In the genomic region with DNA sequence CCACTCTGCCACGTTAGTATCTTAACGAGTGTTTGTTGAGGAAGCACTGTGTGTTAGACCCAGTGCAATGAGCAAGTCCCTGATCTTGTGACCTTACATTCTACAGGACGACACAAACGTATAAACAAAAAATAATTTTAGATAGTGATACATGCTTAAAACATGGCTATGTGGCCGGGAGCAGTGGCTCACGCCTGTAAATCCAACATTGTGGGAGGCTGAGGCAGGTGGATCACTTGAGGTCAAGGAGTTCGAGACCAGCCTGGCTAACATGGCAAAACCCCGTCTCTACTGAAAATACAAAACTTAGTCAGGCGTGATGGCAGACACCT, we compare ENCODE assay signal across 8 cellular contexts. TPM values are rescaled to one million over a fixed set of nuclear protein-coding genes. Genes with fewer than 3 reads are reported as not detected.
DNase-seq lines count a peak whose midpoint lies in the region; ATAC-seq and TF ChIP-seq lines count a peak whose summit lies in the region.

No MANE protein-coding gene starts in this region.

- no peaks in the 10 kb centered on the region for H3K9me3 ChIP-seq in adipocyte (ENCODE audit: control insufficient read depth, low read length)

- no peak for ATAC-seq in activated CD4-positive, alpha-beta T cell treated with anti-CD3 and anti-CD28 coated beads for 36 hours
- ATAC-seq in left colon (no peak), GM18520 (IDR thresholded peaks at IDR 0.05; ENCODE audit: unreplicated experiment) (no peak)

- TF ChIP-seq CTCF in kidney epithelial cell (IDR thresholded peaks at IDR 0.05; ENCODE audit: insufficient read depth, low read length, poor library complexity, severe bottlenecking) = no peak

- peak overlapping the region; percentile 96 for H3K4me3 Mint-ChIP-seq in activated CD4-positive, alpha-beta T cell treated with anti-CD3 and anti-CD28 coated beads for 36 hours

- intact Hi-C loops in activated CD4-positive, alpha-beta T cell treated with anti-CD3 and anti-CD28 coated beads for 36 hours (cut with DNase I, micrococcal nuclease) = no loop called here
- intact Hi-C loops in left colon (cut with DNase I, micrococcal nuclease) = no loop called here

- H3K27ac Mint-ChIP-seq in activated CD4-positive, alpha-beta T cell treated with anti-CD3 and anti-CD28 coated beads for 36 hours = peak overlapping the region; percentile 97

- H3K36me3 Mint-ChIP-seq in activated CD4-positive, alpha-beta T cell treated with anti-CD3 and anti-CD28 coated beads for 36 hours (ENCODE audit: low read depth) = peaks cover 8% of the 10 kb centered on the region

- POLR2A ChIA-PET in activated CD4-positive, alpha-beta T cell treated with anti-CD3 and anti-CD28 coated beads for 36 hours (lab: Charles Lee) = interaction anchor here (0.7 kb wide), 1 partner anchor 764 kb away, joined by 3 read pairs; no protein-coding TSS in a partner anchor

- peaks cover 27% of the 10 kb centered on the region for H3K4me1 Mint-ChIP-seq in activated CD4-positive, alpha-beta T cell treated with anti-CD3 and anti-CD28 coated beads for 36 hours

- H3K36me3 ChIP-seq in adipocyte (ENCODE audit: control insufficient read depth, insufficient read depth, low read length, severe bottlenecking) (no peaks in the 10 kb centered on the region), kidney epithelial cell (ENCODE audit: control insufficient read depth, insufficient read depth, low read length) (no peaks in the 10 kb centered on the region)

- H3K9ac ChIP-seq in adipocyte (ENCODE audit: low read length) = peak overlapping the region; percentile 95

- H3K9me3 Mint-ChIP-seq in activated CD4-positive, alpha-beta T cell treated with anti-CD3 and anti-CD28 coated beads for 36 hours (ENCODE audit: low read depth) = no peaks in the 10 kb centered on the region

- H3K27ac ChIP-seq in temporal lobe (ENCODE audit: low read depth, low read length) = peak overlapping the region; percentile 96

- H3K27me3 ChIP-seq in adipocyte (replicated peaks; ENCODE audit: control insufficient read depth, insufficient read depth, low read length) (no peaks in the 10 kb centered on the region), kidney epithelial cell (ENCODE audit: control insufficient read depth, insufficient read depth, low read length) (no peaks in the 10 kb centered on the region)

- H3K4me1 ChIP-seq in adipocyte (ENCODE audit: control insufficient read depth, insufficient read depth, low read length) = peaks cover 48% of the 10 kb centered on the region

- DNase-seq in activated CD4-positive, alpha-beta T cell treated with anti-CD3 and anti-CD28 coated beads for 36 hours = no peak
- DNase-seq in activated CD4-positive, alpha-beta T cell treated with anti-CD3 and anti-CD28 coated beads, Interleukin-2, amount 50 U/mL, for 48 hours = no peak
- DNase-seq in adipocyte (ENCODE audit: low read depth) = no peak
- no peak for DNase-seq in kidney epithelial cell (ENCODE audit: low read depth)
- no peak for DNase-seq in left colon
- no peak for DNase-seq in activated gamma-delta T cell (lab: John Stamatoyannopoulos, UW)

- CTCF ChIA-PET in activated CD4-positive, alpha-beta T cell treated with anti-CD3 and anti-CD28 coated beads for 36 hours (lab: Charles Lee) = interaction anchor here (0.6 to 1.9 kb wide), 7 partner anchors 20 to 706 kb away, joined by 3 to 12 read pairs (median 4); a partner anchor contains a TSS

- H3K27me3 Mint-ChIP-seq in activated CD4-positive, alpha-beta T cell treated with anti-CD3 and anti-CD28 coated beads for 36 hours = no peaks in the 10 kb centered on the region

- peak overlapping the region; percentile 92 for H3K4me3 ChIP-seq in adipocyte (ENCODE audit: low read length)
- H3K4me3 ChIP-seq in kidney epithelial cell (ENCODE audit: low read depth, low read length) = peak overlapping the region; percentile 35

RNA-seq across cellular contexts. Expression of a gene that starts 19.6 kb away (rescaled TPM):
- total RNA-seq in activated CD4-positive, alpha-beta T cell treated with anti-CD3 and anti-CD28 coated beads for 36 hours = 10 to 100 TPM; 52.8 to 52.9 TPM
- total RNA-seq in kidney epithelial cell (79.3 and 84.3 TPM in 2 replicates), temporal lobe (14.0 TPM), left colon (10 to 100 TPM; 36.3 to 46.4 TPM)

RNA-seq across cellular contexts. Expression of a gene that starts 20.4 kb away (rescaled TPM):
- 10 to 100 TPM; 12.8 to 13.7 TPM for total RNA-seq in activated CD4-positive, alpha-beta T cell treated with anti-CD3 and anti-CD28 coated beads for 36 hours
- total RNA-seq in kidney epithelial cell (51.5 and 58.1 TPM in 2 replicates), temporal lobe (4.7 TPM), left colon (10 to 100 TPM; 20.0 to 20.9 TPM)

RNA-seq across cellular contexts. Expression of a gene that starts 27.2 kb away (rescaled TPM):
- total RNA-seq in activated CD4-positive, alpha-beta T cell treated with anti-CD3 and anti-CD28 coated beads for 36 hours = 10 to 100 TPM; 29.7 to 34.8 TPM
- 13.2 and 24.8 TPM in 2 replicates for total RNA-seq in kidney epithelial cell
- 4.4 TPM for total RNA-seq in temporal lobe
- total RNA-seq in left colon = 10 to 100 TPM; 19.9 to 21.7 TPM

RNA-seq across cellular contexts. Expression of a gene that starts 34.1 kb away (rescaled TPM):
- 10 to 100 TPM; 82.0 to 95.5 TPM for total RNA-seq in activated CD4-positive, alpha-beta T cell treated with anti-CD3 and anti-CD28 coated beads for 36 hours
- total RNA-seq in kidney epithelial cell = 93.8 and 108 TPM in 2 replicates
- 18.9 TPM for total RNA-seq in temporal lobe
- total RNA-seq in left colon = 10 to 100 TPM; 43.1 to 53.2 TPM

RNA-seq across cellular contexts. Expression of a gene that starts 45.2 kb away (rescaled TPM):
- 10 to 100 TPM; 81.4 to 86.6 TPM for total RNA-seq in activated CD4-positive, alpha-beta T cell treated with anti-CD3 and anti-CD28 coated beads for 36 hours
- total RNA-seq in kidney epithelial cell = 21.7 and 24.2 TPM in 2 replicates
- 15.0 TPM for total RNA-seq in temporal lobe
- total RNA-seq in left colon = 10 to 100 TPM; 34.3 to 41.0 TPM
